Comparison of ENCODE assay signal across 1 cellular context in the genomic region with DNA sequence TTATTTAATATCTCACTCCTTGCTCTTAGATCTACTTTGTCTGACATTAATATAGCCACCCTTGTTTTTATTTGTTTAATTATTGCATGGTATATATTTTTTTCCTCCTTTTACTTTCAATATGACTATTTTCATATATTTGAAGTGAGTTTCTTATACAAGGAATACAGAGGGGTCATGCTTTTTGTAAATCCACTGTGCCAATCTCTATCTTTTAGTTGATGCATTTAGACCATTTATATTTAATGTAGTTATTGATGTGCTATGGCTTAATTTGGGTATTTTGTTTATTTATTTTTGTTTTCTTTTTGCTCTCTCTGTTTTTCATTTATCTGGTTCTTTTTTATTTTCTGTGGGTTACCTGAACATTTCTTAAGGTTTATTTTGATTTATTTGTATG.
TF ChIP-seq lines count a peak whose summit lies in the region.

No MANE protein-coding gene starts in this region.

TF ChIP-seq in K562, 482 proteins besides CTCF, POLR2A, EP300 and RAD21 (continued from another document):
- TF ChIP-seq, protein P1, sequence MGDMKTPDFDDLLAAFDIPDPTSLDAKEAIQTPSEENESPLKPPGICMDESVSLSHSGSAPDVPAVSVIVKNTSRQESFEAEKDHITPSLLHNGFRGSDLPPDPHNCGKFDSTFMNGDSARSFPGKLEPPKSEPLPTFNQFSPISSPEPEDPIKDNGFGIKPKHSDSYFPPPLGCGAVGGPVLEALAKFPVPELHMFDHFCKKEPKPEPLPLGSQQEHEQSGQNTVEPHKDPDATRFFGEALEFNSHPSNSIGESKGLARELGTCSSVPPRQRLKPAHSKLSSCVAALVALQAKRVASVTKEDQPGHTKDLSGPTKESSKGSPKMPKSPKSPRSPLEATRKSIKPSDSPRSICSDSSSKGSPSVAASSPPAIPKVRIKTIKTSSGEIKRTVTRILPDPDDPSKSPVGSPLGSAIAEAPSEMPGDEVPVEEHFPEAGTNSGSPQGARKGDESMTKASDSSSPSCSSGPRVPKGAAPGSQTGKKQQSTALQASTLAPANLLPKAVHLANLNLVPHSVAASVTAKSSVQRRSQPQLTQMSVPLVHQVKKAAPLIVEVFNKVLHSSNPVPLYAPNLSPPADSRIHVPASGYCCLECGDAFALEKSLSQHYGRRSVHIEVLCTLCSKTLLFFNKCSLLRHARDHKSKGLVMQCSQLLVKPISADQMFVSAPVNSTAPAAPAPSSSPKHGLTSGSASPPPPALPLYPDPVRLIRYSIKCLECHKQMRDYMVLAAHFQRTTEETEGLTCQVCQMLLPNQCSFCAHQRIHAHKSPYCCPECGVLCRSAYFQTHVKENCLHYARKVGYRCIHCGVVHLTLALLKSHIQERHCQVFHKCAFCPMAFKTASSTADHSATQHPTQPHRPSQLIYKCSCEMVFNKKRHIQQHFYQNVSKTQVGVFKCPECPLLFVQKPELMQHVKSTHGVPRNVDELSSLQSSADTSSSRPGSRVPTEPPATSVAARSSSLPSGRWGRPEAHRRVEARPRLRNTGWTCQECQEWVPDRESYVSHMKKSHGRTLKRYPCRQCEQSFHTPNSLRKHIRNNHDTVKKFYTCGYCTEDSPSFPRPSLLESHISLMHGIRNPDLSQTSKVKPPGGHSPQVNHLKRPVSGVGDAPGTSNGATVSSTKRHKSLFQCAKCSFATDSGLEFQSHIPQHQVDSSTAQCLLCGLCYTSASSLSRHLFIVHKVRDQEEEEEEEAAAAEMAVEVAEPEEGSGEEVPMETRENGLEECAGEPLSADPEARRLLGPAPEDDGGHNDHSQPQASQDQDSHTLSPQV (IDR thresholded peaks at IDR 0.05), result no peak
- peak; percentile 84 for TF ChIP-seq ZNF507 (tag; conservative IDR thresholded peaks at IDR 0.05)
- no peak for TF ChIP-seq HDGF (IDR thresholded peaks at IDR 0.05)
- TF ChIP-seq FOXK1 (CRISPR knock-in tag; IDR thresholded peaks at IDR 0.05; ENCODE audit: borderline replicate concordance), result no peak
- no peak for TF ChIP-seq CBFA2T3 (IDR thresholded peaks at IDR 0.05)
TF ChIP-seq in K562: peak in this region for 2.
